8 cellular contexts compared by ENCODE assay signal in genomic region chr10:7260412-7260900, GRCh38.
DNase-seq lines count a peak whose midpoint lies in the region; ATAC-seq, FAIRE-seq and TF ChIP-seq lines count a peak whose summit lies in the region.

No MANE protein-coding gene starts in this region.

- peaks cover 36% of the 10 kb centered on the region for H3K36me3 Mint-ChIP-seq in activated CD8-positive, alpha-beta T cell treated with anti-CD3 and anti-CD28 coated beads, Interleukin-2, amount 10 ng/mL, durations not matched to agents 7 days and 5 days (ENCODE audit: low read depth)

- H3K4me3 ChIP-seq in Karpas-422 (ENCODE audit: low read length), result no peak overlapping the region
- H3K4me3 ChIP-seq in pancreas, result no peak overlapping the region

- H3K27me3 ChIP-seq in Karpas-422 (ENCODE audit: low read length), result no peaks in the 10 kb centered on the region
- no peaks in the 10 kb centered on the region for H3K27me3 ChIP-seq in pancreas

- POLR2A ChIA-PET in activated CD8-positive, alpha-beta T cell treated with anti-CD3 and anti-CD28 coated beads, Interleukin-2, amount 10 ng/mL, durations not matched to agents 7 days and 5 days (lab: Charles Lee), result no interaction called here

- intact Hi-C loops in pancreas (cut with DNase I), result loop anchor here in 2 of 3 donors (10.0 kb wide), 2 partner anchors 144 to 154 kb away; partner anchors contain the start of gene SFMBT2 (in 1 of the 2)

- H3K36me3 ChIP-seq in Karpas-422 (ENCODE audit: insufficient read depth, low read length) (peaks cover 4% of the 10 kb centered on the region; the same call in 1 of the 2 replicates), pancreas (no peaks in the 10 kb centered on the region)

- no peaks in the 10 kb centered on the region for H3K9me3 ChIP-seq in Karpas-422 (ENCODE audit: low read length)
- no peaks in the 10 kb centered on the region for H3K9me3 ChIP-seq in pancreas

- H3K4me3 Mint-ChIP-seq in activated CD8-positive, alpha-beta T cell treated with anti-CD3 and anti-CD28 coated beads, Interleukin-2, amount 10 ng/mL, durations not matched to agents 7 days and 5 days, result no peak overlapping the region

- ATAC-seq in GM21576 (IDR thresholded peaks at IDR 0.05; ENCODE audit: unreplicated experiment) (peak; percentile 66), pancreas (peak; percentile 87 to 95 (median 88))
- no peak for ATAC-seq in activated CD8-positive, alpha-beta T cell treated with anti-CD3 and anti-CD28 coated beads, Interleukin-2, amount 10 ng/mL, durations not matched to agents 7 days and 5 days

- no peaks in the 10 kb centered on the region for H4K20me1 ChIP-seq in Karpas-422 (ENCODE audit: insufficient read depth, low read depth, low read length)

- H3K27ac ChIP-seq in Karpas-422 (ENCODE audit: low read length), result peak overlapping the region; percentile 32
- H3K27ac ChIP-seq in pancreas, result no peak overlapping the region

- H2AFZ ChIP-seq in Karpas-422 (ENCODE audit: low read length), result no peak overlapping the region

- DNase-seq in DMS53 (lab: John Stamatoyannopoulos, UW) (peak; percentile 41), DMS53 treated with DMSO at 0.1 percent for 48 hours (lab: John Stamatoyannopoulos, UW; ENCODE audit: unreplicated experiment) (no peak), Karpas-422 (peak; percentile 91), globus pallidus (ENCODE audit: low spot score) (peak; percentile 88), pancreas (peak in 3 of 6 donors; percentile 32 to 73 (median 55)), KG1 (lab: John Stamatoyannopoulos, UW) (no peak)
- DNase-seq in activated CD8-positive, alpha-beta T cell treated with anti-CD3 and anti-CD28 coated beads, Interleukin-2, amount 10 ng/mL, durations not matched to agents 7 days and 5 days, result peak; percentile 40

- H3K27ac Mint-ChIP-seq in activated CD8-positive, alpha-beta T cell treated with anti-CD3 and anti-CD28 coated beads, Interleukin-2, amount 10 ng/mL, durations not matched to agents 7 days and 5 days, result peak overlapping the region; percentile 80

- no peaks in the 10 kb centered on the region for H3K9me3 Mint-ChIP-seq in activated CD8-positive, alpha-beta T cell treated with anti-CD3 and anti-CD28 coated beads, Interleukin-2, amount 10 ng/mL, durations not matched to agents 7 days and 5 days (ENCODE audit: insufficient read depth)

- peaks cover 62% of the 10 kb centered on the region for H3K4me1 Mint-ChIP-seq in activated CD8-positive, alpha-beta T cell treated with anti-CD3 and anti-CD28 coated beads, Interleukin-2, amount 10 ng/mL, durations not matched to agents 7 days and 5 days (ENCODE audit: low read depth)

- H3K4me1 ChIP-seq in Karpas-422 (ENCODE audit: low read length) (peaks cover 43% of the 10 kb centered on the region), pancreas (peaks cover 0 to 3% (median 0%) of the 10 kb centered on the region in 3 donors)

- CTCF ChIA-PET in activated CD8-positive, alpha-beta T cell treated with anti-CD3 and anti-CD28 coated beads, Interleukin-2, amount 10 ng/mL, durations not matched to agents 7 days and 5 days (lab: Charles Lee), result interaction anchor here (0.7 to 3.0 kb wide), 4 partner anchors 9 to 340 kb away, joined by 3 to 20 read pairs (median 10); partner anchors contain the start of gene SFMBT2

- H3K9ac ChIP-seq in Karpas-422 (ENCODE audit: low read length), result peak overlapping the region; percentile 21; the same call in 1 of the 2 replicates

- peaks cover 71% of the 10 kb centered on the region for H3K79me2 ChIP-seq in Karpas-422 (ENCODE audit: low read length)

- H3K27me3 Mint-ChIP-seq in activated CD8-positive, alpha-beta T cell treated with anti-CD3 and anti-CD28 coated beads, Interleukin-2, amount 10 ng/mL, durations not matched to agents 7 days and 5 days (ENCODE audit: low read depth), result no peaks in the 10 kb centered on the region

- WGBS in pancreas, 2 donors, result 15 to 19% methylated on average over 3 of the region's 3 CpGs

- no peaks in the 10 kb centered on the region for H3K9me2 ChIP-seq in Karpas-422 (replicated peaks; ENCODE audit: insufficient read depth, low read length)

- peak; percentile 20 for FAIRE-seq in pancreas (lab: Jason Lieb, UNC)

- TF ChIP-seq CTCF in pancreas (IDR thresholded peaks at IDR 0.05), result peak; percentile 22 to 55 (median 40)

- peak overlapping the region; percentile 19 for H3K4me2 ChIP-seq in Karpas-422 (ENCODE audit: low read depth, low read length, poor library complexity, severe bottlenecking)

Comparison
In these comparisons a context has a peak if more than half of its experiments do, and no peak if none do; other contexts are left out.
1. DNase-seq: peak in DMS53 (single experiment), Karpas-422 (single experiment), activated CD8-positive, alpha-beta T cell treated with anti-CD3 and anti-CD28 coated beads, Interleukin-2, amount 10 ng/mL, durations not matched to agents 7 days and 5 days (single experiment) and globus pallidus (single experiment); none in DMS53 treated with DMSO at 0.1 percent for 48 hours (single experiment) and KG1 (single experiment).